ENCODE assay signal across 1 cellular context in the genomic region with DNA sequence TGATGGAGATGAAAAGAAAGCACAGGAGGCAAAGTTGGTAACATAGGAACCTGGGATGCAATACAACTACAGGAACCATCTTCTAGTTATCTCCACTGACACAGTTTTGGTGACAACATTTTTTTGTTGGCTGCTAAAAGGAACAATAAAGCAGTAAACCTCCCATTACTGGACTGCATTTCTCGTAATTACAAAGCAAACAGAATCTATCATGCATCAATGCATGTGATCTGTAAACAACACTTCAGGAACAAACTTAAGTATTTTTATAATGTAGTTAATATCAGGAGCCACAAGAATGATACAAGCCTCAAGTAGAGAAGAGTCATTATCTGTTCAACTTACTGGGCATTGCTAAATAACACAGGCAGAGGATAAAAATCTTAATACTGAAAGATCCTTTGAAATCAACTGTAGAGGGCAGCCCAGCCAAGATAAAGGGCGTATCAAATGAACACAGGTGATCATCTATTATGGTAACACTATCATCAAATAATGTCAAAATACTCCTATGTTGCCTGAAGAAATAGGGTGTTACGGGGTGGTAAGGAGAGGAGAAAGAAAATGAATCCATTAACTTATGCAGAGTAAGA.
TF ChIP-seq lines count a peak whose summit lies in the region.

No MANE protein-coding gene starts in this region.

TF ChIP-seq in GM23338, 12 proteins besides CTCF, POLR2A, EP300 and RAD21:
- TF ChIP-seq, protein P1, sequence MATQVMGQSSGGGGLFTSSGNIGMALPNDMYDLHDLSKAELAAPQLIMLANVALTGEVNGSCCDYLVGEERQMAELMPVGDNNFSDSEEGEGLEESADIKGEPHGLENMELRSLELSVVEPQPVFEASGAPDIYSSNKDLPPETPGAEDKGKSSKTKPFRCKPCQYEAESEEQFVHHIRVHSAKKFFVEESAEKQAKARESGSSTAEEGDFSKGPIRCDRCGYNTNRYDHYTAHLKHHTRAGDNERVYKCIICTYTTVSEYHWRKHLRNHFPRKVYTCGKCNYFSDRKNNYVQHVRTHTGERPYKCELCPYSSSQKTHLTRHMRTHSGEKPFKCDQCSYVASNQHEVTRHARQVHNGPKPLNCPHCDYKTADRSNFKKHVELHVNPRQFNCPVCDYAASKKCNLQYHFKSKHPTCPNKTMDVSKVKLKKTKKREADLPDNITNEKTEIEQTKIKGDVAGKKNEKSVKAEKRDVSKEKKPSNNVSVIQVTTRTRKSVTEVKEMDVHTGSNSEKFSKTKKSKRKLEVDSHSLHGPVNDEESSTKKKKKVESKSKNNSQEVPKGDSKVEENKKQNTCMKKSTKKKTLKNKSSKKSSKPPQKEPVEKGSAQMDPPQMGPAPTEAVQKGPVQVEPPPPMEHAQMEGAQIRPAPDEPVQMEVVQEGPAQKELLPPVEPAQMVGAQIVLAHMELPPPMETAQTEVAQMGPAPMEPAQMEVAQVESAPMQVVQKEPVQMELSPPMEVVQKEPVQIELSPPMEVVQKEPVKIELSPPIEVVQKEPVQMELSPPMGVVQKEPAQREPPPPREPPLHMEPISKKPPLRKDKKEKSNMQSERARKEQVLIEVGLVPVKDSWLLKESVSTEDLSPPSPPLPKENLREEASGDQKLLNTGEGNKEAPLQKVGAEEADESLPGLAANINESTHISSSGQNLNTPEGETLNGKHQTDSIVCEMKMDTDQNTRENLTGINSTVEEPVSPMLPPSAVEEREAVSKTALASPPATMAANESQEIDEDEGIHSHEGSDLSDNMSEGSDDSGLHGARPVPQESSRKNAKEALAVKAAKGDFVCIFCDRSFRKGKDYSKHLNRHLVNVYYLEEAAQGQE (IDR thresholded peaks at IDR 0.05; ENCODE audit: unreplicated experiment): no peak
- no peak for TF ChIP-seq CREB1 (CRISPR knock-in tag; IDR thresholded peaks at IDR 0.05; ENCODE audit: low read depth)
- TF ChIP-seq ZNF331 (CRISPR knock-in tag; IDR thresholded peaks at IDR 0.05; ENCODE audit: low read depth): no peak
- no peak for TF ChIP-seq EZH2 (IDR thresholded peaks at IDR 0.05; ENCODE audit: low read depth, unreplicated experiment)
- TF ChIP-seq, protein P2, sequence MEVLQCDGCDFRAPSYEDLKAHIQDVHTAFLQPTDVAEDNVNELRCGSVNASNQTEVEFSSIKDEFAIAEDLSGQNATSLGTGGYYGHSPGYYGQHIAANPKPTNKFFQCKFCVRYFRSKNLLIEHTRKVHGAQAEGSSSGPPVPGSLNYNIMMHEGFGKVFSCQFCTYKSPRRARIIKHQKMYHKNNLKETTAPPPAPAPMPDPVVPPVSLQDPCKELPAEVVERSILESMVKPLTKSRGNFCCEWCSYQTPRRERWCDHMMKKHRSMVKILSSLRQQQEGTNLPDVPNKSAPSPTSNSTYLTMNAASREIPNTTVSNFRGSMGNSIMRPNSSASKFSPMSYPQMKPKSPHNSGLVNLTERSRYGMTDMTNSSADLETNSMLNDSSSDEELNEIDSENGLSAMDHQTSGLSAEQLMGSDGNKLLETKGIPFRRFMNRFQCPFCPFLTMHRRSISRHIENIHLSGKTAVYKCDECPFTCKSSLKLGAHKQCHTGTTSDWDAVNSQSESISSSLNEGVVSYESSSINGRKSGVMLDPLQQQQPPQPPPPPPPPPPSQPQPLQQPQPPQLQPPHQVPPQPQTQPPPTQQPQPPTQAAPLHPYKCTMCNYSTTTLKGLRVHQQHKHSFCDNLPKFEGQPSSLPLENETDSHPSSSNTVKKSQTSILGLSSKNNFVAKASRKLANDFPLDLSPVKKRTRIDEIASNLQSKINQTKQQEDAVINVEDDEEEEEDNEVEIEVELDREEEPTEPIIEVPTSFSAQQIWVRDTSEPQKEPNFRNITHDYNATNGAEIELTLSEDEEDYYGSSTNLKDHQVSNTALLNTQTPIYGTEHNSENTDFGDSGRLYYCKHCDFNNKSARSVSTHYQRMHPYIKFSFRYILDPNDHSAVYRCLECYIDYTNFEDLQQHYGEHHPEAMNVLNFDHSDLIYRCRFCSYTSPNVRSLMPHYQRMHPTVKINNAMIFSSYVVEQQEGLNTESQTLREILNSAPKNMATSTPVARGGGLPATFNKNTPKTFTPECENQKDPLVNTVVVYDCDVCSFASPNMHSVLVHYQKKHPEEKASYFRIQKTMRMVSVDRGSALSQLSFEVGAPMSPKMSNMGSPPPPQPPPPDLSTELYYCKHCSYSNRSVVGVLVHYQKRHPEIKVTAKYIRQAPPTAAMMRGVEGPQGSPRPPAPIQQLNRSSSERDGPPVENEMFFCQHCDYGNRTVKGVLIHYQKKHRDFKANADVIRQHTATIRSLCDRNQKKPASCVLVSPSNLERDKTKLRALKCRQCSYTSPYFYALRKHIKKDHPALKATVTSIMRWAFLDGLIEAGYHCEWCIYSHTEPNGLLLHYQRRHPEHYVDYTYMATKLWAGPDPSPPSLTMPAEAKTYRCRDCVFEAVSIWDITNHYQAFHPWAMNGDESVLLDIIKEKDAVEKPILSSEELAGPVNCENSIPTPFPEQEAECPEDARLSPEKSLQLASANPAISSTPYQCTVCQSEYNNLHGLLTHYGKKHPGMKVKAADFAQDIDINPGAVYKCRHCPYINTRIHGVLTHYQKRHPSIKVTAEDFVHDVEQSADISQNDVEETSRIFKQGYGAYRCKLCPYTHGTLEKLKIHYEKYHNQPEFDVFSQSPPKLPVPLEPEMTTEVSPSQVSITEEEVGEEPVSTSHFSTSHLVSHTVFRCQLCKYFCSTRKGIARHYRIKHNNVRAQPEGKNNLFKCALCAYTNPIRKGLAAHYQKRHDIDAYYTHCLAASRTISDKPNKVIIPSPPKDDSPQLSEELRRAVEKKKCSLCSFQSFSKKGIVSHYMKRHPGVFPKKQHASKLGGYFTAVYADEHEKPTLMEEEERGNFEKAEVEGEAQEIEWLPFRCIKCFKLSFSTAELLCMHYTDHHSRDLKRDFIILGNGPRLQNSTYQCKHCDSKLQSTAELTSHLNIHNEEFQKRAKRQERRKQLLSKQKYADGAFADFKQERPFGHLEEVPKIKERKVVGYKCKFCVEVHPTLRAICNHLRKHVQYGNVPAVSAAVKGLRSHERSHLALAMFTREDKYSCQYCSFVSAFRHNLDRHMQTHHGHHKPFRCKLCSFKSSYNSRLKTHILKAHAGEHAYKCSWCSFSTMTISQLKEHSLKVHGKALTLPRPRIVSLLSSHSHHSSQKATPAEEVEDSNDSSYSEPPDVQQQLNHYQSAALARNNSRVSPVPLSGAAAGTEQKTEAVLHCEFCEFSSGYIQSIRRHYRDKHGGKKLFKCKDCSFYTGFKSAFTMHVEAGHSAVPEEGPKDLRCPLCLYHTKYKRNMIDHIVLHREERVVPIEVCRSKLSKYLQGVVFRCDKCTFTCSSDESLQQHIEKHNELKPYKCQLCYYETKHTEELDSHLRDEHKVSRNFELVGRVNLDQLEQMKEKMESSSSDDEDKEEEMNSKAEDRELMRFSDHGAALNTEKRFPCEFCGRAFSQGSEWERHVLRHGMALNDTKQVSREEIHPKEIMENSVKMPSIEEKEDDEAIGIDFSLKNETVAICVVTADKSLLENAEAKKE (CRISPR knock-in tag; IDR thresholded peaks at IDR 0.05): no peak
- no peak for TF ChIP-seq STAT1 (IDR thresholded peaks at IDR 0.05; ENCODE audit: unreplicated experiment)
- TF ChIP-seq, protein P3, sequence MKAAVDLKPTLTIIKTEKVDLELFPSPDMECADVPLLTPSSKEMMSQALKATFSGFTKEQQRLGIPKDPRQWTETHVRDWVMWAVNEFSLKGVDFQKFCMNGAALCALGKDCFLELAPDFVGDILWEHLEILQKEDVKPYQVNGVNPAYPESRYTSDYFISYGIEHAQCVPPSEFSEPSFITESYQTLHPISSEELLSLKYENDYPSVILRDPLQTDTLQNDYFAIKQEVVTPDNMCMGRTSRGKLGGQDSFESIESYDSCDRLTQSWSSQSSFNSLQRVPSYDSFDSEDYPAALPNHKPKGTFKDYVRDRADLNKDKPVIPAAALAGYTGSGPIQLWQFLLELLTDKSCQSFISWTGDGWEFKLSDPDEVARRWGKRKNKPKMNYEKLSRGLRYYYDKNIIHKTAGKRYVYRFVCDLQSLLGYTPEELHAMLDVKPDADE (IDR thresholded peaks at IDR 0.05): no peak
- TF ChIP-seq EZH2phosphoT487 (IDR thresholded peaks at IDR 0.05; ENCODE audit: unreplicated experiment): no peak
- TF ChIP-seq NANOG (IDR thresholded peaks at IDR 0.05; ENCODE audit: borderline replicate concordance): no peak
- no peak for TF ChIP-seq ZNF114 (CRISPR knock-in tag; IDR thresholded peaks at IDR 0.05)
